Comparison of ENCODE assay signal across 8 cellular contexts in the genomic region with DNA sequence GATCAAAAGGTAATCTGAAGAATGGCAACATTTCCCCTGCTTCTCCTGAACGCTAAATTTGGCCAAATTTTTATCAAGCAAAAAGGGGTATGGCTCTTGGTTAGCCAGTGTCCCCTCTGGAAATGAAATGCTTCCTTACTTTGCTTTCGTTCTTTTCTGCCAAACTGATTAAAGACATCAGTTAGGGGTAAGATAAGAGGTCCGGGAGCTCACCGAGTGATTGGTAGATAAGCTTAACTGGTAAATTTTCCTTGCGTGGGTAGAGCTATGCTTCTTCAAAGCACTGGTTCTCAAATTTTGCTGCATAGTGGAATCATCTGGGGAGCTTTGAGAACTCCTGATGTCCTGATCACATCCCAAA.
DNase-seq lines count a peak whose midpoint lies in the region; TF ChIP-seq lines count a peak whose summit lies in the region.

No MANE protein-coding gene starts in this region.

- no peaks in the 10 kb centered on the region for H3K9me2 ChIP-seq in neural cell (ENCODE audit: insufficient read depth, low read length)

- peak overlapping the region; percentile 75 for H2AFZ ChIP-seq in neural cell (ENCODE audit: low read depth, low read length)

- H3K9ac ChIP-seq in neural cell (ENCODE audit: low read length) = peak overlapping the region; percentile 76

- no peaks in the 10 kb centered on the region for H3K36me3 ChIP-seq in ectodermal cell (ENCODE audit: control insufficient read depth, insufficient read depth, low read length)
- H3K36me3 ChIP-seq in neural cell (ENCODE audit: insufficient read depth, low read length) = no peaks in the 10 kb centered on the region

- H3K79me2 ChIP-seq in neural cell (replicated peaks; ENCODE audit: insufficient read depth, low read length) = no peaks in the 10 kb centered on the region

- WGBS in ectodermal cell, 2 experiments = 5 to 8% methylated on average over 5 of the region's 5 CpGs

- H3K9me3 ChIP-seq in ectodermal cell (ENCODE audit: control insufficient read depth, low read length) (no peaks in the 10 kb centered on the region), neural cell (ENCODE audit: low read length) (no peaks in the 10 kb centered on the region)

- H3K27me3 ChIP-seq in ectodermal cell (ENCODE audit: control insufficient read depth, insufficient read depth, low read length, poor library complexity, severe bottlenecking) (peaks cover 71% of the 10 kb centered on the region), neural cell (ENCODE audit: insufficient read depth, low read depth, low read length) (peaks cover 18% of the 10 kb centered on the region)

- TF ChIP-seq EP300 in neural cell (conservative IDR thresholded peaks at IDR 0.05; ENCODE audit: poor library complexity, severe bottlenecking) = no peak

- H3K4me2 ChIP-seq in neural cell (ENCODE audit: low read length) = peak overlapping the region; percentile 89

- H3F3A ChIP-seq in neural cell (ENCODE audit: insufficient read depth, low read length, poor library complexity, severe bottlenecking) = peaks cover 7% of the 10 kb centered on the region

- peaks cover 17% of the 10 kb centered on the region for H3K4me1 ChIP-seq in ectodermal cell (ENCODE audit: control insufficient read depth, insufficient read depth, low read length)

- H3K27ac ChIP-seq in ectodermal cell (ENCODE audit: insufficient read depth, low read depth, low read length, poor library complexity, severe bottlenecking) (no peak overlapping the region), neural cell (ENCODE audit: low read length) (no peak overlapping the region)

- TF ChIP-seq RAD21 in neural cell (conservative IDR thresholded peaks at IDR 0.05) = no peak

- TF ChIP-seq CTCF in NB4 (IDR thresholded peaks at IDR 0.05; ENCODE audit: low read depth, low read length) = no peak
- no peak for TF ChIP-seq CTCF in neural cell (IDR thresholded peaks at IDR 0.05; ENCODE audit: poor library complexity, severe bottlenecking)

- H3K4me3 ChIP-seq in NB4 (ENCODE audit: low read depth, low read length) (peak overlapping the region; percentile 60), ectodermal cell (ENCODE audit: insufficient read depth, low read depth, low read length) (peak overlapping the region; percentile 62), neural cell (ENCODE audit: low read length) (peak overlapping the region; percentile 98)

- no peaks in the 10 kb centered on the region for H4K20me1 ChIP-seq in neural cell (ENCODE audit: insufficient read depth)

- no peak for TF ChIP-seq POLR2A in NB4 (IDR thresholded peaks at IDR 0.05; ENCODE audit: extremely low read depth, insufficient read length)

- peak; percentile 48 for DNase-seq in CD1c-positive myeloid dendritic cell (ENCODE audit: extremely low spot score)
- no peak for DNase-seq in NB4 (ENCODE audit: low read depth)
- DNase-seq in NCI-H2081 treated with DMSO at 0.1 percent for 48 hours (lab: John Stamatoyannopoulos, UW) = no peak
- DNase-seq in activated effector memory CD4-positive, alpha-beta T cell treated with anti-CD3 and anti-CD28 coated beads, Interleukin-2, amount 50 U/mL, for 16 hours = no peak
- DNase-seq in NK-92 treated with Interleukin-12 subunit alpha and Interleukin-12 subunit beta, amount 100 ng/mL, for 24 hours (lab: John Stamatoyannopoulos, UW) = no peak
- DNase-seq in stimulated activated CD4-positive, alpha-beta T cell treated with anti-CD3 and anti-CD28 coated beads, Interleukin-12 subunit alpha, Interleukin-12 subunit beta, amount 100 ng/mL, for 4 hours = no peak

TF ChIP-seq in neural cell, 6 proteins besides CTCF, POLR2A, EP300 and RAD21:
- TF ChIP-seq, protein P1, sequence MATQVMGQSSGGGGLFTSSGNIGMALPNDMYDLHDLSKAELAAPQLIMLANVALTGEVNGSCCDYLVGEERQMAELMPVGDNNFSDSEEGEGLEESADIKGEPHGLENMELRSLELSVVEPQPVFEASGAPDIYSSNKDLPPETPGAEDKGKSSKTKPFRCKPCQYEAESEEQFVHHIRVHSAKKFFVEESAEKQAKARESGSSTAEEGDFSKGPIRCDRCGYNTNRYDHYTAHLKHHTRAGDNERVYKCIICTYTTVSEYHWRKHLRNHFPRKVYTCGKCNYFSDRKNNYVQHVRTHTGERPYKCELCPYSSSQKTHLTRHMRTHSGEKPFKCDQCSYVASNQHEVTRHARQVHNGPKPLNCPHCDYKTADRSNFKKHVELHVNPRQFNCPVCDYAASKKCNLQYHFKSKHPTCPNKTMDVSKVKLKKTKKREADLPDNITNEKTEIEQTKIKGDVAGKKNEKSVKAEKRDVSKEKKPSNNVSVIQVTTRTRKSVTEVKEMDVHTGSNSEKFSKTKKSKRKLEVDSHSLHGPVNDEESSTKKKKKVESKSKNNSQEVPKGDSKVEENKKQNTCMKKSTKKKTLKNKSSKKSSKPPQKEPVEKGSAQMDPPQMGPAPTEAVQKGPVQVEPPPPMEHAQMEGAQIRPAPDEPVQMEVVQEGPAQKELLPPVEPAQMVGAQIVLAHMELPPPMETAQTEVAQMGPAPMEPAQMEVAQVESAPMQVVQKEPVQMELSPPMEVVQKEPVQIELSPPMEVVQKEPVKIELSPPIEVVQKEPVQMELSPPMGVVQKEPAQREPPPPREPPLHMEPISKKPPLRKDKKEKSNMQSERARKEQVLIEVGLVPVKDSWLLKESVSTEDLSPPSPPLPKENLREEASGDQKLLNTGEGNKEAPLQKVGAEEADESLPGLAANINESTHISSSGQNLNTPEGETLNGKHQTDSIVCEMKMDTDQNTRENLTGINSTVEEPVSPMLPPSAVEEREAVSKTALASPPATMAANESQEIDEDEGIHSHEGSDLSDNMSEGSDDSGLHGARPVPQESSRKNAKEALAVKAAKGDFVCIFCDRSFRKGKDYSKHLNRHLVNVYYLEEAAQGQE (IDR thresholded peaks at IDR 0.05; ENCODE audit: borderline replicate concordance) = no peak
- no peak for TF ChIP-seq EZH2 (IDR thresholded peaks at IDR 0.05; ENCODE audit: borderline replicate concordance, insufficient read depth, low read length, poor library complexity, severe bottlenecking)
- no peak for TF ChIP-seq TAF1 (IDR thresholded peaks at IDR 0.05; ENCODE audit: low read depth)
- TF ChIP-seq POLR2AphosphoS5 (IDR thresholded peaks at IDR 0.05) = no peak
- no peak for TF ChIP-seq SMC3 (conservative IDR thresholded peaks at IDR 0.05; ENCODE audit: poor library complexity)
TF ChIP-seq in neural cell: peak in this region for 0.
